Comparison of ENCODE assay signal across 9 cellular contexts in genomic region chr7:27364344-27364758, GRCh38.
DNase-seq lines count a peak whose midpoint lies in the region; ATAC-seq and TF ChIP-seq lines count a peak whose summit lies in the region.
"Had no signal": no experiment of that assay in that cellular context is flagged by ENCODE, and none has a peak within 500 bp of the region (broad histone marks: within the 10 kb centered on the region; RNA-seq: fewer than 3 reads in every experiment).

No MANE protein-coding gene starts in this region.

- ATAC-seq in GM18867 (IDR thresholded peaks at IDR 0.05; ENCODE audit: unreplicated experiment): no peak
- no peak for ATAC-seq in GM18868 (IDR thresholded peaks at IDR 0.05; ENCODE audit: unreplicated experiment)
- ATAC-seq in GM21786 (IDR thresholded peaks at IDR 0.05; ENCODE audit: unreplicated experiment): no peak
- ATAC-seq: esophagus mucosa had no signal

- TF ChIP-seq POLR2A in lower leg skin (IDR thresholded peaks at IDR 0.05) (no peak), testis (IDR thresholded peaks at IDR 0.05) (no peak)

- H3K9me3 ChIP-seq in mammary epithelial cell (replicated peaks; ENCODE audit: insufficient read depth, low read length) (no peaks in the 10 kb centered on the region), testis (no peaks in the 10 kb centered on the region)

- DNase-seq in LoVo (ENCODE audit: low spot score): peak; percentile 71
- DNase-seq in mammary epithelial cell: peak; percentile 9
- peak; percentile 51 to 91 for DNase-seq in lower leg skin (ENCODE audit: low spot score in 2 of 2)
- peak; percentile 66 for DNase-seq in testis
- DNase-seq in stimulated activated CD4-positive, alpha-beta T cell treated with anti-CD3 and anti-CD28 coated beads, Interleukin-12 subunit alpha, Interleukin-12 subunit beta, amount 100 ng/mL, for 4 hours: no peak

- intact Hi-C loops in mammary epithelial cell (cut with micrococcal nuclease): no loop called here
- intact Hi-C loops in lower leg skin (cut with DNase I; ENCODE audit: low total_unique reads): no loop called here
- intact Hi-C loops in testis (cut with DNase I; ENCODE audit: low total_unique reads): no loop called here

- H3K79me2 ChIP-seq in mammary epithelial cell (ENCODE audit: insufficient read depth, low read length): no peaks in the 10 kb centered on the region

- dilution Hi-C loops in mammary epithelial cell (cut with HindIII; ENCODE audit: low sequenced_read_pairs): no loop called here

- H3K4me3 ChIP-seq in mammary epithelial cell (replicated peaks in 1 of 3; ENCODE audit: insufficient read depth in 1 of 3, low read depth in 2 of 3, low read length in 3 of 3) (no peak overlapping the region), lower leg skin (ENCODE audit: low read depth, poor library complexity, severe bottlenecking) (no peak overlapping the region), testis (no peak overlapping the region)

- H4K20me1 ChIP-seq in mammary epithelial cell (ENCODE audit: insufficient read depth, low read length): no peaks in the 10 kb centered on the region

- H3K27me3 ChIP-seq in mammary epithelial cell (ENCODE audit: insufficient read depth, low read length) (no peaks in the 10 kb centered on the region), testis (no peaks in the 10 kb centered on the region)

- no peaks in the 10 kb centered on the region for H3K4me1 ChIP-seq in mammary epithelial cell (ENCODE audit: insufficient read depth, low read length)
- no peaks in the 10 kb centered on the region for H3K4me1 ChIP-seq in testis

- H2AFZ ChIP-seq in mammary epithelial cell (ENCODE audit: low read depth, low read length): peak overlapping the region; percentile 45

- no peaks in the 10 kb centered on the region for H3K36me3 ChIP-seq in mammary epithelial cell (ENCODE audit: insufficient read depth, low read length)
- H3K36me3 ChIP-seq in testis (ENCODE audit: low read depth, missing control alignments): no peaks in the 10 kb centered on the region

- CTCF ChIA-PET in mammary epithelial cell (lab: Charles Lee; ENCODE audit: low non-redundant PET): interaction anchor here (0.6 kb wide), 1 partner anchor 102 kb away, joined by 11 read pairs; no protein-coding TSS in a partner anchor

- H3K4me2 ChIP-seq in mammary epithelial cell (ENCODE audit: insufficient read depth, low read depth, low read length): peak overlapping the region; percentile 12

- no TSS peak for BruUV-seq in mammary epithelial cell (replicated peaks; lab: Mats Ljungman, UMichigan)

- H3K27ac ChIP-seq in mammary epithelial cell (ENCODE audit: insufficient read depth, low read depth, low read length): no peak overlapping the region
- peak overlapping the region; percentile 36 to 66 for H3K27ac ChIP-seq in testis

- WGBS in mammary epithelial cell (ENCODE audit: low coverage, missing lambda C conversion rate): 38% methylated on average over 4 of the region's 4 CpGs
- 52 to 67% methylated on average over 4 of the region's 4 CpGs for WGBS in lower leg skin, 2 donors
- WGBS in testis, 2 donors: 33 to 42% methylated on average over 4 of the region's 4 CpGs

- no peak overlapping the region for H3K9ac ChIP-seq in mammary epithelial cell (ENCODE audit: insufficient read depth, low read length)

- in situ Hi-C loops in mammary epithelial cell (cut with MboI; ENCODE audit: low sequenced_read_pairs in 2 of 2): no loop called here

- TF ChIP-seq CTCF in mammary epithelial cell (conservative IDR thresholded peaks at IDR 0.05 in 1 of 2, IDR thresholded peaks at IDR 0.05 in 1 of 2; ENCODE audit: extremely low read depth in 1 of 2, insufficient read depth in 1 of 2, low read depth in 1 of 2, low read length in 2 of 2) (no peak), lower leg skin (IDR thresholded peaks at IDR 0.05) (no peak), testis (IDR thresholded peaks at IDR 0.05) (no peak)
